Comparison of ENCODE assay signal across 15 cellular contexts in the genomic region with DNA sequence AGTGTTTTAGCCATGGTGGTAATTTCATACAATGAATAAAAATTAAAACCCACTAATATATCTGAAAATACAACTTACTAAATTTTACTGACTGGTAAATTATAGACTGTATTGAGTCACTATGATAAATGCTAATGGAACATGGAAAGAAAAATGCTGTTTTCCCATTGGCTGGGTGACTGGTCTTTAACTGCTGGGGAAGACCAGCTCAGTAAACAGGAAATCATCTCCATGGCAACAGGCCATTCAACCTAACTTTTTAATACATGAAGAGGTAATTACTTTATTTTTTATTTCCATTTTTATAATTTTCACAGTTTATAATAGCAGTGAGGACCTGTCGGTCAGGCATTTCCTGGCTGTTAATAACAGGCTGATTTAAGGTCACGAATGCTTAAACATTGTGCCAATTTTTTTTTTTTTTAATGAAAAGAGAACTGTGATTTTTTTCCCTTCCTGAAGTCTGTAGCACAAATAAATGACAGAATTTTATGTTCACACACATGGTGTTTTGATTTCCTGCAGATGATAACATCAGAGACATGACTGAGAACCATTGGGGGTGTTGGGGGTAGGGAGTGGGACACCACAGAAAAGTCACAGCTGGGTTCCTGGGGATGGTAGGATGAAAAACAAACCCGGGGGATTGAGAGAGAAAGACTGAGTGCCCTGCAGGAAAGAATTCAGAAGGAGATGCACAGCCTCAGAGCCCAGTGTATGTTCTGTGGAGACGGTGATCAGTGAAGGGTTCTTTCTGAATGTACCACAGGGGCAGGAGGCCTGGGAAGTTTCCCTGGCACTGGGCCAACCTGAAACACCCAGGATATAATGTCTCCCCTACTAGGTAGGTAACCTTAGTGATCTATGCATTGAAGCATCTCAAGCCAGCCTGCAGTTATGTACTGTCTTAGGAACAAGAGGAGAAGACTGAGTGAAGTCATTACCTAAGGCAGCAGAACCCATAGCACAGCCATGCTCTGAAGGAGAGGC.
DNase-seq lines count a peak whose midpoint lies in the region; ATAC-seq and TF ChIP-seq lines count a peak whose summit lies in the region.
"Had no signal": no experiment of that assay in that cellular context is flagged by ENCODE, and none has a peak within 500 bp of the region (broad histone marks: within the 10 kb centered on the region; RNA-seq: fewer than 3 reads in every experiment).

No MANE protein-coding gene starts in this region.

- no peak overlapping the region for H3K4me3 Mint-ChIP-seq in activated T-cell treated with anti-CD3 and anti-CD28 coated beads, Interleukin-2, amount 50 U/mL, for 4 hours
- no peak overlapping the region for H3K4me3 Mint-ChIP-seq in WTC11
- H3K4me3 Mint-ChIP-seq in stimulated activated effector memory CD8-positive, alpha-beta T cell treated with anti-CD3 and anti-CD28 coated beads, Interleukin-12 subunit alpha, Interleukin-12 subunit beta, amount 100 ng/mL, for 72 hours, result no peak overlapping the region
- no peak overlapping the region for H3K4me3 Mint-ChIP-seq in Caco-2 (ENCODE audit: unreplicated experiment)
- H3K4me3 Mint-ChIP-seq: activated T-helper 1 cell treated with anti-CD3 and anti-CD28 coated beads, Interleukin-12 subunit alpha, Interleukin-12 subunit beta, Interleukin-2, Interleukin-4 antibody, amounts not matched to agents 30 ng/mL and 10 ng/mL and 1 ng/mL, durations not matched to agents 14 hours and 24 hours and 36 hours; endodermal cell; T-helper 1 cell treated with Interleukin-12 subunit alpha and Interleukin-12 subunit beta and Interleukin-4 antibody, amounts not matched to agents 30 μg/mL and 1 μg/mL, for 36 hours had no signal

- H3K9me3 ChIP-seq in Caco-2, result no peaks in the 10 kb centered on the region

- H3K36me3 Mint-ChIP-seq in activated T-cell treated with anti-CD3 and anti-CD28 coated beads, Interleukin-2, amount 50 U/mL, for 4 hours (ENCODE audit: insufficient read depth), result no peaks in the 10 kb centered on the region
- H3K36me3 Mint-ChIP-seq in WTC11 (no peaks in the 10 kb centered on the region), Caco-2 (ENCODE audit: insufficient read depth, unreplicated experiment) (peaks cover 5% of the 10 kb centered on the region)
- no peaks in the 10 kb centered on the region for H3K36me3 Mint-ChIP-seq in stimulated activated effector memory CD8-positive, alpha-beta T cell treated with anti-CD3 and anti-CD28 coated beads, Interleukin-12 subunit alpha, Interleukin-12 subunit beta, amount 100 ng/mL, for 72 hours

- H3K27me3 Mint-ChIP-seq in activated T-cell treated with anti-CD3 and anti-CD28 coated beads, Interleukin-2, amount 50 U/mL, for 4 hours (ENCODE audit: low read depth), result no peaks in the 10 kb centered on the region
- no peaks in the 10 kb centered on the region; the same call in 1 of the 2 replicates for H3K27me3 Mint-ChIP-seq in WTC11 (ENCODE audit: low read depth)
- H3K27me3 Mint-ChIP-seq in Caco-2 (ENCODE audit: insufficient read depth, unreplicated experiment), result peaks cover 13% of the 10 kb centered on the region

- CTCF ChIA-PET in WTC11 (lab: Charles Lee), result interaction anchor here (0.8 to 5.7 kb wide), 3 partner anchors 10 to 730 kb away, joined by 3 to 55 read pairs (median 3); no protein-coding TSS in a partner anchor
- CTCF ChIA-PET in Caco-2 (lab: Charles Lee), result interaction anchor here (2.8 kb wide), 1 partner anchor 10 kb away, joined by 7 read pairs; no protein-coding TSS in a partner anchor

- no peaks in the 10 kb centered on the region for H3K9me3 Mint-ChIP-seq in activated T-cell treated with anti-CD3 and anti-CD28 coated beads, Interleukin-2, amount 50 U/mL, for 4 hours
- no peaks in the 10 kb centered on the region for H3K9me3 Mint-ChIP-seq in WTC11
- no peaks in the 10 kb centered on the region for H3K9me3 Mint-ChIP-seq in stimulated activated effector memory CD8-positive, alpha-beta T cell treated with anti-CD3 and anti-CD28 coated beads, Interleukin-12 subunit alpha, Interleukin-12 subunit beta, amount 100 ng/mL, for 72 hours
- H3K9me3 Mint-ChIP-seq in Caco-2 (ENCODE audit: unreplicated experiment), result no peaks in the 10 kb centered on the region
- H3K9me3 Mint-ChIP-seq: activated T-helper 1 cell treated with anti-CD3 and anti-CD28 coated beads, Interleukin-12 subunit alpha, Interleukin-12 subunit beta, Interleukin-2, Interleukin-4 antibody, amounts not matched to agents 30 ng/mL and 10 ng/mL and 1 ng/mL, durations not matched to agents 14 hours and 24 hours and 36 hours; endodermal cell; T-helper 1 cell treated with Interleukin-12 subunit alpha and Interleukin-12 subunit beta and Interleukin-4 antibody, amounts not matched to agents 30 μg/mL and 1 μg/mL, for 36 hours had no signal

- H3K36me3 ChIP-seq in Caco-2 (ENCODE audit: control insufficient read depth, insufficient read depth, low read length), result no peaks in the 10 kb centered on the region

- POLR2A ChIA-PET in WTC11 (lab: Charles Lee), result no interaction called here
- POLR2A ChIA-PET in Caco-2 (lab: Charles Lee), result no interaction called here

- no peak for TF ChIP-seq CTCF in WTC11 (IDR thresholded peaks at IDR 0.05)
- no peak for TF ChIP-seq CTCF in Caco-2 (IDR thresholded peaks at IDR 0.05; ENCODE audit: insufficient read depth in 1 of 2, low read depth in 1 of 2, low read length in 1 of 2, severe bottlenecking in 1 of 2, unreplicated experiment in 1 of 2)

- ATAC-seq in activated T-cell treated with anti-CD3 and anti-CD28 coated beads, Interleukin-2, amount 50 U/mL, for 4 hours, result no peak
- ATAC-seq in WTC11, result peak; percentile 43
- ATAC-seq in stimulated activated effector memory CD8-positive, alpha-beta T cell treated with anti-CD3 and anti-CD28 coated beads, Interleukin-12 subunit alpha, Interleukin-12 subunit beta, amount 100 ng/mL, for 72 hours, result no peak
- ATAC-seq: HCT116 had no signal

- intact Hi-C loops in Caco-2 (cut with micrococcal nuclease; ENCODE audit: unreplicated experiment), result no loop called here

- no peaks in the 10 kb centered on the region for H3K4me1 ChIP-seq in Caco-2

- no peak overlapping the region for H3K4me3 ChIP-seq in Caco-2 (ENCODE audit: low read depth, low read length)

- peak; percentile 6 for DNase-seq in activated T-cell treated with anti-CD3 and anti-CD28 coated beads, Interleukin-2, amount 50 U/mL, for 4 hours
- no peak for DNase-seq in activated T-cell treated with anti-CD3 and anti-CD28 coated beads, Interleukin-2, amount 50 U/mL, for 1 hour
- no peak for DNase-seq in WTC11 (ENCODE audit: low spot score)
- DNase-seq in foreskin melanocyte, result peak; percentile 38
- DNase-seq in stimulated activated effector memory CD8-positive, alpha-beta T cell treated with anti-CD3 and anti-CD28 coated beads, Interleukin-12 subunit alpha, Interleukin-12 subunit beta, amount 100 ng/mL, for 72 hours (ENCODE audit: low spot score in 2 of 2), result no peak
- no peak for DNase-seq in activated effector memory CD4-positive, alpha-beta T cell treated with anti-CD3 and anti-CD28 coated beads, Interleukin-2, amount 50 U/mL, for 16 hours
- no peak for DNase-seq in NCI-H446 treated with DMSO at 0.1 percent for 48 hours (lab: John Stamatoyannopoulos, UW)
- no peak for DNase-seq in Caco-2
- DNase-seq: AML-193, endodermal cell, NCI-H2171 treated with DMSO at 0.1 percent for 48 hours, small intestine had no signal

- BruUV-seq in Caco-2 (replicated peaks; lab: Mats Ljungman, UMichigan), result no TSS peak

- H3K27ac Mint-ChIP-seq in WTC11 (no peak overlapping the region), Caco-2 (ENCODE audit: unreplicated experiment) (no peak overlapping the region)
- peak overlapping the region; percentile 39 for H3K27ac Mint-ChIP-seq in stimulated activated effector memory CD8-positive, alpha-beta T cell treated with anti-CD3 and anti-CD28 coated beads, Interleukin-12 subunit alpha, Interleukin-12 subunit beta, amount 100 ng/mL, for 72 hours
- H3K27ac Mint-ChIP-seq: activated T-helper 1 cell treated with anti-CD3 and anti-CD28 coated beads, Interleukin-12 subunit alpha, Interleukin-12 subunit beta, Interleukin-2, Interleukin-4 antibody, amounts not matched to agents 30 ng/mL and 10 ng/mL and 1 ng/mL, durations not matched to agents 14 hours and 24 hours and 36 hours; endodermal cell; T-helper 1 cell treated with Interleukin-12 subunit alpha and Interleukin-12 subunit beta and Interleukin-4 antibody, amounts not matched to agents 30 μg/mL and 1 μg/mL, for 36 hours had no signal

- H3K27me3 ChIP-seq in Caco-2 (replicated peaks; ENCODE audit: control insufficient read depth, insufficient read depth, low read length), result no peaks in the 10 kb centered on the region

- peaks cover 56% of the 10 kb centered on the region for H3K4me1 Mint-ChIP-seq in activated T-cell treated with anti-CD3 and anti-CD28 coated beads, Interleukin-2, amount 50 U/mL, for 4 hours (ENCODE audit: low read depth)
- H3K4me1 Mint-ChIP-seq in WTC11 (peaks cover 16% of the 10 kb centered on the region), Caco-2 (ENCODE audit: low read depth, unreplicated experiment) (no peaks in the 10 kb centered on the region)
- peaks cover 32% of the 10 kb centered on the region for H3K4me1 Mint-ChIP-seq in stimulated activated effector memory CD8-positive, alpha-beta T cell treated with anti-CD3 and anti-CD28 coated beads, Interleukin-12 subunit alpha, Interleukin-12 subunit beta, amount 100 ng/mL, for 72 hours

TF ChIP-seq in WTC11, 78 proteins besides CTCF, POLR2A, EP300 and RAD21 (continues in another document):
- TF ChIP-seq NR2C2 (CRISPR knock-in tag; IDR thresholded peaks at IDR 0.05) (no peak), ATF1 (CRISPR knock-in tag; IDR thresholded peaks at IDR 0.05) (no peak), ZNF263 (CRISPR knock-in tag; IDR thresholded peaks at IDR 0.05; ENCODE audit: low read depth) (no peak), NR1H2 (CRISPR knock-in tag; IDR thresholded peaks at IDR 0.05) (no peak)
- TF ChIP-seq, protein P1, sequence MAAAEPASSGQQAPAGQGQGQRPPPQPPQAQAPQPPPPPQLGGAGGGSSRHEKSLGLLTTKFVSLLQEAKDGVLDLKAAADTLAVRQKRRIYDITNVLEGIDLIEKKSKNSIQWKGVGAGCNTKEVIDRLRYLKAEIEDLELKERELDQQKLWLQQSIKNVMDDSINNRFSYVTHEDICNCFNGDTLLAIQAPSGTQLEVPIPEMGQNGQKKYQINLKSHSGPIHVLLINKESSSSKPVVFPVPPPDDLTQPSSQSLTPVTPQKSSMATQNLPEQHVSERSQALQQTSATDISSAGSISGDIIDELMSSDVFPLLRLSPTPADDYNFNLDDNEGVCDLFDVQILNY (CRISPR knock-in tag; IDR thresholded peaks at IDR 0.05), result no peak

Comparison
In these comparisons a context has a peak if more than half of its experiments do, and no peak if none do; other contexts are left out.
1. DNase-seq: peak in activated T-cell treated with anti-CD3 and anti-CD28 coated beads, Interleukin-2, amount 50 U/mL, for 4 hours (single experiment) and foreskin melanocyte (single experiment); none in activated T-cell treated with anti-CD3 and anti-CD28 coated beads, Interleukin-2, amount 50 U/mL, for 1 hour (single experiment), WTC11 (single experiment), stimulated activated effector memory CD8-positive, alpha-beta T cell treated with anti-CD3 and anti-CD28 coated beads, Interleukin-12 subunit alpha, Interleukin-12 subunit beta, amount 100 ng/mL, for 72 hours (0 of 2), activated effector memory CD4-positive, alpha-beta T cell treated with anti-CD3 and anti-CD28 coated beads, Interleukin-2, amount 50 U/mL, for 16 hours (single experiment), NCI-H446 treated with DMSO at 0.1 percent for 48 hours (single experiment) and Caco-2 (0 of 2).